In the genomic region with DNA sequence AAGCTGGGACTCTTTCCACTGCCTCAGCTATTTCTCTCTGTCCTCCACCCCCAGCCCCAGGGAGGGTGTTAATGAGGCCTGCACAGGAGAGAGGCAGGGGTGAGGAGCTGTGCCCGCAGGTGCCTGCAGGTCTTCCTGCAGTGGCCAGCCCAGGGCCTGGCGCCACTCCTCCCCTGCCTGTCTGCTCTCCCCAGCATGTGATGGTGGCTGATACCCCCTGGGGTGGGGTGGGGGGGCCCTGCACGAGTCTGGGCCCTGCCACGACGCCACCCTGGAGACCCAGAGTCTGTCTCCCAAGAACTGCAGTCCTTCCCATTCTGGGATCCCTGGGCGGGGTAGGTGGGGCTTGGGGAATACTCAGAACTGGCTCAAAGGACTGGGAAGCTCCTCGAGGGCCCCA, we compare ENCODE assay signal across 23 cellular contexts.
"Had no signal": no experiment of that assay in that cellular context is flagged by ENCODE, and none has a peak within 500 bp of the region (broad histone marks: within the 10 kb centered on the region; RNA-seq: fewer than 3 reads in every experiment).

No MANE protein-coding gene starts in this region.

- H3K4me1 ChIP-seq: parathyroid adenoma, psoas muscle, right lobe of liver, stomach, vagina had no signal

- H3K36me3 ChIP-seq: ovary, right lobe of liver, stomach, thoracic aorta, thyroid gland, tibial nerve, upper lobe of left lung, vagina had no signal

- H3K4me3 ChIP-seq: ovary, psoas muscle, right lobe of liver, skin epidermis, stomach, thoracic aorta, thyroid gland, tibial nerve, upper lobe of left lung, vagina had no signal

- DNase-seq: naive thymus-derived CD4-positive, alpha-beta T cell; natural killer cell; occipital lobe; ovary; posterior cingulate gyrus; psoas muscle; right cardiac atrium; stimulated activated CD4-positive, alpha-beta T cell treated with anti-CD3 and anti-CD28 coated beads, Interleukin-15, amount 100 ng/mL, for 24 hours; stimulated activated CD4-positive, alpha-beta T cell treated with anti-CD3 and anti-CD28 coated beads, Interleukin-2, amount 100 ng/mL, for 24 hours; stimulated activated CD4-positive, alpha-beta T cell treated with anti-CD3 and anti-CD28 coated beads, Interleukin-2, amount 100 ng/mL, for 48 hours; stimulated activated CD4-positive, alpha-beta T cell treated with anti-CD3 and anti-CD28 coated beads, Interleukin-4, amount 100 ng/mL, for 24 hours; stimulated activated naive B cell treated with anti-CD40 and anti-IgM and Interleukin-4, amounts not matched to agents 10 μg/mL and 1 μg/mL and 100 μg/mL, for 72 hours; stimulated activated naive CD4-positive, alpha-beta T cell treated with Interleukin-2 at 50 U/mL for 16 hours; stomach; thyroid gland; trophoblast cell; upper lobe of left lung had no signal

- H3K79me2 ChIP-seq: parathyroid adenoma had no signal

- H3K9ac ChIP-seq: parathyroid adenoma had no signal

- H2AFZ ChIP-seq: parathyroid adenoma had no signal

- H3K27ac ChIP-seq: ovary, parathyroid adenoma, psoas muscle, right lobe of liver, skin epidermis, stomach, thoracic aorta, thyroid gland, tibial nerve, upper lobe of left lung, vagina had no signal

- H3K27me3 ChIP-seq: ovary, right lobe of liver, thyroid gland, tibial nerve, upper lobe of left lung, vagina had no signal

- H3K9me3 ChIP-seq: psoas muscle, right lobe of liver, stomach, thoracic aorta, thyroid gland, tibial nerve, upper lobe of left lung, vagina had no signal
